In genomic region chr16:20642833-20643232, GRCh38 we compare ENCODE assay signal across 9 cellular contexts. TPM values are rescaled to one million over a fixed set of nuclear protein-coding genes. Genes with fewer than 3 reads are reported as not detected.
"Had no signal": no experiment of that assay in that cellular context is flagged by ENCODE, and none has a peak within 500 bp of the region (broad histone marks: within the 10 kb centered on the region; RNA-seq: fewer than 3 reads in every experiment).

No MANE protein-coding gene starts in this region.

RNA-seq across cellular contexts. Expression of gene ACSM1, which starts 54.6 kb away (rescaled TPM):
- total RNA-seq: OCI-LY7, PC-3, PC-9, Peyer's patch, Right ventricle myocardium superior, RPMI7951, SJSA1, SK-MEL-5 had no signal
- polyA plus RNA-seq: SK-N-SH had no signal
